In genomic region chr2:181884601-181885000, GRCh38 we compare ENCODE assay signal across 27 cellular contexts.
"Had no signal": no experiment of that assay in that cellular context is flagged by ENCODE, and none has a peak within 500 bp of the region (broad histone marks: within the 10 kb centered on the region; RNA-seq: fewer than 3 reads in every experiment).

No MANE protein-coding gene starts in this region.

- H3K4me1 ChIP-seq: parathyroid adenoma, prostate gland, right lobe of liver, sigmoid colon, thyroid gland, upper lobe of left lung, vagina had no signal

- H2AFZ ChIP-seq: parathyroid adenoma had no signal

- H3K9ac ChIP-seq: parathyroid adenoma had no signal

- ATAC-seq: naive thymus-derived CD8-positive, alpha-beta T cell; natural killer cell treated with Interleukin-12 subunit alpha and Interleukin-12 subunit beta and Interleukin-15 and Interleukin-18, amount 100 ng/mL, for 72 hours; right cardiac atrium; right lobe of liver; stimulated activated effector memory CD8-positive, alpha-beta T cell treated with anti-CD3 and anti-CD28 coated beads, Interleukin-12 subunit alpha, Interleukin-12 subunit beta, amount 100 ng/mL, for 72 hours; stimulated activated naive B cell treated with anti-CD40 and anti-IgM and Interleukin-4, amounts not matched to agents 10 μg/mL and 1 μg/mL and 100 μg/mL, for 72 hours had no signal

- FAIRE-seq: small intestine, urothelium cell line had no signal

- H3K4me3 ChIP-seq: prostate gland, right lobe of liver, sigmoid colon, stomach, thoracic aorta, thyroid gland, tibial nerve, upper lobe of left lung, vagina had no signal

- H3K36me3 ChIP-seq: neutrophil, prostate gland, right lobe of liver, sigmoid colon, stomach, thoracic aorta, thyroid gland, tibial nerve, upper lobe of left lung, vagina had no signal

- DNase-seq: naive thymus-derived CD8-positive, alpha-beta T cell; nephron progenitor cell; nucleus accumbens; posterior cingulate gyrus; right cardiac atrium; right lobe of liver; sigmoid colon; small intestine; stimulated activated CD4-positive, alpha-beta T cell treated with anti-CD3 and anti-CD28 coated beads, Interleukin-15, amount 100 ng/mL, for 24 hours; stimulated activated CD4-positive, alpha-beta T cell treated with anti-CD3 and anti-CD28 coated beads, Interleukin-2, amount 100 ng/mL, for 24 hours; stimulated activated CD4-positive, alpha-beta T cell treated with anti-CD3 and anti-CD28 coated beads, Interleukin-2, amount 100 ng/mL, for 48 hours; stimulated activated CD4-positive, alpha-beta T cell treated with anti-CD3 and anti-CD28 coated beads, Interleukin-4, amount 100 ng/mL, for 24 hours; stimulated activated naive B cell treated with anti-CD40 and anti-IgM and Interleukin-4, amounts not matched to agents 10 μg/mL and 1 μg/mL and 100 μg/mL, for 72 hours; stimulated activated naive CD4-positive, alpha-beta T cell treated with Interleukin-2 at 50 U/mL for 16 hours; stomach; thyroid gland; trophoblast cell; upper lobe of left lung had no signal

- H3K27ac ChIP-seq: neutrophil, parathyroid adenoma, prostate gland, right lobe of liver, sigmoid colon, stomach, thoracic aorta, thyroid gland, tibial nerve, upper lobe of left lung, vagina had no signal

- H3K9me3 ChIP-seq: neutrophil, prostate gland, right lobe of liver, sigmoid colon, stomach, thoracic aorta, thyroid gland, tibial nerve, upper lobe of left lung, vagina had no signal

- H3K27me3 ChIP-seq: neutrophil, right lobe of liver, sigmoid colon, stomach, thyroid gland, tibial nerve, upper lobe of left lung, vagina had no signal

- H3K79me2 ChIP-seq: parathyroid adenoma had no signal
